In the genomic region with DNA sequence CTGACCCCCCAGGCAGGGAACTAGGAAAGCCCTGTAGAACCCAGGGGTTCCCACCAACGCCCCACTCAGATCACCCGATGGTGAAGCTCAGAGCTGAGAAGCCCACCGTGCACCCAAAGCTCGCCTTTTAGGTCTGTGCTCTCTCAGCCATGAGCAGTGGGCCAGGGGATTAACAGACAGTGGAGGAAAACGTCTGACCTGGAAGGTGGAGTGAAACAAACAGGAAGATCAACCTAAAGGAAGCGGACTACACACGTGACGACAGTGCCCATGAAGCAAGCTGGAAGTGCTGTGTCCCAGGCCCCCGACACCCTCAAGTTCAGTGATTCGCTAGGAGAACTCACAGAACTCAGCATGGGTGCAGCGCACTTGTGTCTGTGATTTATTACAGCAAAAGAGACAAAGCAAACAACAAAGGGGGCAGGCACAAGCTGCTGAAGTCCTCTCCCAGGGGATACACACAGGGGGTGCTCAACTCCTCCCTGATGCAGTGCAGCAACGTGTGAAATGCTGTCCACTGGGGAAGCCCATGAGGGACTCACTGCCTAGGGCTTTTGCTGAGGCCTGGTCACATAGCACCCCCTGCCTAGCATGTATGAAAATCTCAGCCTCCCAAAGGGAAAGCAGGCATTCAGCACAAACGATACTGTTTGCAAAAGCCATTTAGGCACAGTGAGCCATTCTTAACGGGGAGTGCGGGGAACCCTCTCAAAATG, we compare ENCODE assay signal across 1 cellular context.
TF ChIP-seq lines count a peak whose summit lies in the region.

No MANE protein-coding gene starts in this region.

TF ChIP-seq in GM23338, 12 proteins besides CTCF, POLR2A, EP300 and RAD21 (continued from another document):
- TF ChIP-seq, protein P1, sequence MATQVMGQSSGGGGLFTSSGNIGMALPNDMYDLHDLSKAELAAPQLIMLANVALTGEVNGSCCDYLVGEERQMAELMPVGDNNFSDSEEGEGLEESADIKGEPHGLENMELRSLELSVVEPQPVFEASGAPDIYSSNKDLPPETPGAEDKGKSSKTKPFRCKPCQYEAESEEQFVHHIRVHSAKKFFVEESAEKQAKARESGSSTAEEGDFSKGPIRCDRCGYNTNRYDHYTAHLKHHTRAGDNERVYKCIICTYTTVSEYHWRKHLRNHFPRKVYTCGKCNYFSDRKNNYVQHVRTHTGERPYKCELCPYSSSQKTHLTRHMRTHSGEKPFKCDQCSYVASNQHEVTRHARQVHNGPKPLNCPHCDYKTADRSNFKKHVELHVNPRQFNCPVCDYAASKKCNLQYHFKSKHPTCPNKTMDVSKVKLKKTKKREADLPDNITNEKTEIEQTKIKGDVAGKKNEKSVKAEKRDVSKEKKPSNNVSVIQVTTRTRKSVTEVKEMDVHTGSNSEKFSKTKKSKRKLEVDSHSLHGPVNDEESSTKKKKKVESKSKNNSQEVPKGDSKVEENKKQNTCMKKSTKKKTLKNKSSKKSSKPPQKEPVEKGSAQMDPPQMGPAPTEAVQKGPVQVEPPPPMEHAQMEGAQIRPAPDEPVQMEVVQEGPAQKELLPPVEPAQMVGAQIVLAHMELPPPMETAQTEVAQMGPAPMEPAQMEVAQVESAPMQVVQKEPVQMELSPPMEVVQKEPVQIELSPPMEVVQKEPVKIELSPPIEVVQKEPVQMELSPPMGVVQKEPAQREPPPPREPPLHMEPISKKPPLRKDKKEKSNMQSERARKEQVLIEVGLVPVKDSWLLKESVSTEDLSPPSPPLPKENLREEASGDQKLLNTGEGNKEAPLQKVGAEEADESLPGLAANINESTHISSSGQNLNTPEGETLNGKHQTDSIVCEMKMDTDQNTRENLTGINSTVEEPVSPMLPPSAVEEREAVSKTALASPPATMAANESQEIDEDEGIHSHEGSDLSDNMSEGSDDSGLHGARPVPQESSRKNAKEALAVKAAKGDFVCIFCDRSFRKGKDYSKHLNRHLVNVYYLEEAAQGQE (IDR thresholded peaks at IDR 0.05; ENCODE audit: unreplicated experiment): no peak
- TF ChIP-seq ZNF114 (CRISPR knock-in tag; IDR thresholded peaks at IDR 0.05) (no peak), JUNB (IDR thresholded peaks at IDR 0.05; ENCODE audit: unreplicated experiment) (no peak)
- TF ChIP-seq, protein P2, sequence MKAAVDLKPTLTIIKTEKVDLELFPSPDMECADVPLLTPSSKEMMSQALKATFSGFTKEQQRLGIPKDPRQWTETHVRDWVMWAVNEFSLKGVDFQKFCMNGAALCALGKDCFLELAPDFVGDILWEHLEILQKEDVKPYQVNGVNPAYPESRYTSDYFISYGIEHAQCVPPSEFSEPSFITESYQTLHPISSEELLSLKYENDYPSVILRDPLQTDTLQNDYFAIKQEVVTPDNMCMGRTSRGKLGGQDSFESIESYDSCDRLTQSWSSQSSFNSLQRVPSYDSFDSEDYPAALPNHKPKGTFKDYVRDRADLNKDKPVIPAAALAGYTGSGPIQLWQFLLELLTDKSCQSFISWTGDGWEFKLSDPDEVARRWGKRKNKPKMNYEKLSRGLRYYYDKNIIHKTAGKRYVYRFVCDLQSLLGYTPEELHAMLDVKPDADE (IDR thresholded peaks at IDR 0.05): no peak
